Comparison of ENCODE assay signal across 15 cellular contexts in the genomic region with DNA sequence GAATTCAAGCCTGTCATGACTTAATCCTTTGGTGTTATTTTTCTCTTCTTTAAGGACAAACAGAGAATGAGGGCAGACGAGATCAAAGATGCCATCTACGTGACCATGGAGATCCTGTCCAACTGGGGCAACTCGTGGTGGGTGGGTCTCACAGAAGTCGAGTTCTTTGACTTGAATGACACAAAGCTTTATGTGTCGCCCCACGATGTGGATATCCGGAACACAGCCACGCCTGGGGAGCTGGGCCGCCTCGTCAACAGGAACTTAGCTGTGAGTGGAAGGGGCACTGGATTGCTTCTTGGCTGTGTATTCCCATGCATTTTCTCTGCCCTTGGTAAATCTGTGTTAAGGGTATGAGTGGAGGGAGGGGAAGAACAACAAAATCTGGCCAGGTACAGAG.
DNase-seq lines count a peak whose midpoint lies in the region; ATAC-seq and TF ChIP-seq lines count a peak whose summit lies in the region.
"Had no signal": no experiment of that assay in that cellular context is flagged by ENCODE, and none has a peak within 500 bp of the region (broad histone marks: within the 10 kb centered on the region; RNA-seq: fewer than 3 reads in every experiment).

No MANE protein-coding gene starts in this region.

- H3K27ac Mint-ChIP-seq in neural crest cell (ENCODE audit: unreplicated experiment): peak overlapping the region; percentile 35

- H3K9me3 ChIP-seq in suprapubic skin: no peaks in the 10 kb centered on the region
- H3K9me3 ChIP-seq: BLaER1 had no signal

- no peak for TF ChIP-seq CTCF in neural crest cell (conservative IDR thresholded peaks at IDR 0.05)
- no peak for TF ChIP-seq CTCF in suprapubic skin (IDR thresholded peaks at IDR 0.05)

- no peak overlapping the region for H3K4me3 Mint-ChIP-seq in neural crest cell
- H3K4me3 Mint-ChIP-seq: H9 had no signal

- no peak overlapping the region for H3K27ac ChIP-seq in suprapubic skin
- H3K27ac ChIP-seq: BLaER1 had no signal

- intact Hi-C loops in cardiac septum (cut with DNase I) (no loop called here), Right ventricle myocardium superior (cut with DNase I) (no loop called here)

- H3K4me3 ChIP-seq in suprapubic skin: no peak overlapping the region
- H3K4me3 ChIP-seq: BLaER1, GM12878 had no signal

- TF ChIP-seq EP300 in suprapubic skin (IDR thresholded peaks at IDR 0.05): no peak

- ATAC-seq in Right ventricle myocardium superior (ENCODE audit: poor library complexity): no peak
- ATAC-seq in GM19452 (IDR thresholded peaks at IDR 0.05; ENCODE audit: unreplicated experiment): no peak
- ATAC-seq: GM12878 had no signal

- H3K27me3 ChIP-seq in suprapubic skin: no peaks in the 10 kb centered on the region
- H3K27me3 ChIP-seq: BLaER1 had no signal

- no peaks in the 10 kb centered on the region for H3K9me3 Mint-ChIP-seq in neural crest cell
- H3K9me3 Mint-ChIP-seq: H9 had no signal

- 83% methylated on average over 9 of the region's 10 CpGs for WGBS in suprapubic skin

- TF ChIP-seq POLR2A in suprapubic skin (IDR thresholded peaks at IDR 0.05): no peak

- peaks cover 56% of the 10 kb centered on the region for H3K4me1 Mint-ChIP-seq in neural crest cell

- DNase-seq in cardiac septum (ENCODE audit: low spot score) (peak; percentile 56), Right ventricle myocardium superior (no peak), neural crest cell (ENCODE audit: low read depth, low spot score) (no peak), suprapubic skin (ENCODE audit: low spot score in 2 of 2) (peak; percentile 39 to 67), activated T-cell treated with anti-CD3 and anti-CD28 coated beads for 4 hours (no peak), DMS79 treated with DMSO at 0.1 percent for 48 hours (lab: John Stamatoyannopoulos, UW) (no peak)
- DNase-seq: 8988T, AML-193, DMS53, GOT3, H9, IMR-90 had no signal

- H3K27me3 Mint-ChIP-seq in neural crest cell (ENCODE audit: low read depth): no peaks in the 10 kb centered on the region

- H3K36me3 Mint-ChIP-seq in neural crest cell (ENCODE audit: low read depth): peaks cover 13% of the 10 kb centered on the region

- peaks cover 37% of the 10 kb centered on the region for H3K36me3 ChIP-seq in suprapubic skin

- no peaks in the 10 kb centered on the region for H3K4me1 ChIP-seq in suprapubic skin

Comparison
In these comparisons a context has a peak if more than half of its experiments do, and no peak if none do; other contexts are left out.
1. DNase-seq: peak in cardiac septum (single experiment) and suprapubic skin (2 of 2); none in Right ventricle myocardium superior (single experiment), neural crest cell (single experiment), activated T-cell treated with anti-CD3 and anti-CD28 coated beads for 4 hours (single experiment) and DMS79 treated with DMSO at 0.1 percent for 48 hours (single experiment).